ENCODE assay signal across 9 cellular contexts in genomic region chr4:72568959-72569718, GRCh38. TPM values are rescaled to one million over a fixed set of nuclear protein-coding genes. Genes with fewer than 3 reads are reported as not detected.
DNase-seq lines count a peak whose midpoint lies in the region; ATAC-seq and TF ChIP-seq lines count a peak whose summit lies in the region.
"Had no signal": no experiment of that assay in that cellular context is flagged by ENCODE, and none has a peak within 500 bp of the region (broad histone marks: within the 10 kb centered on the region; RNA-seq: fewer than 3 reads in every experiment).

Gene ADAMTS3, minus strand, starts transcription at chr4:72569221. Its CDS starts 459 bp downstream, at chr4:72568762.

- intact Hi-C loops in CD8-positive, alpha-beta T cell (cut with DNase I, micrococcal nuclease), result no loop called here
- intact Hi-C loops in mammary epithelial cell (cut with micrococcal nuclease), result loop anchor here (2.0 kb wide), 1 partner anchor 62 kb away; no protein-coding TSS in a partner anchor

- ATAC-seq in CD8-positive, alpha-beta T cell, result no peak

- BruUV-seq in mammary epithelial cell (replicated peaks; lab: Mats Ljungman, UMichigan), result no TSS peak

- dilution Hi-C loops in mammary epithelial cell (cut with HindIII; ENCODE audit: low sequenced_read_pairs), result loop anchor here (5.0 kb wide), 1 partner anchor 102 kb away; no protein-coding TSS in a partner anchor

- H3K27ac ChIP-seq in CD8-positive, alpha-beta T cell (ENCODE audit: low read depth, low read length), result no peak within 1 kb of the TSS
- H3K27ac ChIP-seq in mammary epithelial cell (ENCODE audit: insufficient read depth, low read depth, low read length) (no peak within 1 kb of the TSS), iPS-20b (ENCODE audit: low read length) (no peak within 1 kb of the TSS)

- WGBS in mammary epithelial cell (ENCODE audit: low coverage, missing lambda C conversion rate), result 8% methylated on average over 21 of the region's 59 CpGs

- POLR2A ChIA-PET in CD8-positive, alpha-beta T cell (lab: Charles Lee), result no interaction called here

- H3K4me1 Mint-ChIP-seq in CD8-positive, alpha-beta T cell (ENCODE audit: low read depth), result peaks cover 17% of the 10 kb centered on the region

- no peaks in the 10 kb centered on the region for H4K20me1 ChIP-seq in mammary epithelial cell (ENCODE audit: insufficient read depth, low read length)

- H3K4me3 ChIP-seq in CD8-positive, alpha-beta T cell (ENCODE audit: low read depth, low read length), result peak within 1 kb of the TSS; percentile 28
- H3K4me3 ChIP-seq in mammary epithelial cell (replicated peaks in 1 of 3; ENCODE audit: insufficient read depth in 1 of 3, low read depth in 2 of 3, low read length in 3 of 3) (peak within 1 kb of the TSS; percentile 55 to 73 (median 60)), iPS-20b (ENCODE audit: low read length) (peak within 1 kb of the TSS; percentile 93), skeletal muscle cell (ENCODE audit: low read depth, low read length) (peak within 1 kb of the TSS; percentile 80)

- no peak within 1 kb of the TSS for H3K27ac Mint-ChIP-seq in CD8-positive, alpha-beta T cell

- in situ Hi-C loops in mammary epithelial cell (cut with MboI; ENCODE audit: low sequenced_read_pairs in 2 of 2), result no loop called here

- no peak for TF ChIP-seq CTCF in CD8-positive, alpha-beta T cell (IDR thresholded peaks at IDR 0.05)
- no peak for TF ChIP-seq CTCF in mammary epithelial cell (conservative IDR thresholded peaks at IDR 0.05 in 1 of 2, IDR thresholded peaks at IDR 0.05 in 1 of 2; ENCODE audit: extremely low read depth in 1 of 2, insufficient read depth in 1 of 2, low read depth in 1 of 2, low read length in 2 of 2)

- H3K4me1 ChIP-seq in CD8-positive, alpha-beta T cell (ENCODE audit: insufficient read depth, low read length), result peaks cover 8% of the 10 kb centered on the region
- H3K4me1 ChIP-seq in mammary epithelial cell (ENCODE audit: insufficient read depth, low read length) (peaks cover 17% of the 10 kb centered on the region), iPS-20b (ENCODE audit: insufficient read depth, low read length) (peaks cover 20% of the 10 kb centered on the region)

- no peaks in the 10 kb centered on the region for H3K36me3 Mint-ChIP-seq in CD8-positive, alpha-beta T cell

- no peaks in the 10 kb centered on the region for H3K9me3 ChIP-seq in CD8-positive, alpha-beta T cell (ENCODE audit: low read length)
- H3K9me3 ChIP-seq in mammary epithelial cell (replicated peaks; ENCODE audit: insufficient read depth, low read length) (no peaks in the 10 kb centered on the region), iPS-20b (ENCODE audit: insufficient read depth, low read depth, low read length) (no peaks in the 10 kb centered on the region)

- peaks cover 50% of the 10 kb centered on the region for H3K27me3 Mint-ChIP-seq in CD8-positive, alpha-beta T cell (ENCODE audit: low read depth)

- peak within 1 kb of the TSS; percentile 99 for H3K4me2 ChIP-seq in mammary epithelial cell (ENCODE audit: insufficient read depth, low read depth, low read length)

- H3K4me3 Mint-ChIP-seq in CD8-positive, alpha-beta T cell, result peak within 1 kb of the TSS; percentile 49

- CTCF ChIA-PET in CD8-positive, alpha-beta T cell (lab: Charles Lee), result no interaction called here
- CTCF ChIA-PET in mammary epithelial cell (lab: Charles Lee; ENCODE audit: low non-redundant PET), result no interaction called here

- H3K27me3 ChIP-seq in CD8-positive, alpha-beta T cell (ENCODE audit: insufficient read depth, low read length), result peaks cover 3% of the 10 kb centered on the region
- no peaks in the 10 kb centered on the region for H3K27me3 ChIP-seq in mammary epithelial cell (ENCODE audit: insufficient read depth, low read length)
- H3K27me3 ChIP-seq in iPS-20b (ENCODE audit: insufficient read depth, low read length), result peaks cover 9% of the 10 kb centered on the region; the same call in 1 of the 2 replicates

- H3K9ac ChIP-seq in mammary epithelial cell (ENCODE audit: insufficient read depth, low read length), result peak within 1 kb of the TSS; percentile 10
- H3K9ac ChIP-seq in iPS-20b (ENCODE audit: low read depth, low read length), result peak within 1 kb of the TSS; percentile 78

- no peaks in the 10 kb centered on the region for H3K9me3 Mint-ChIP-seq in CD8-positive, alpha-beta T cell

- H3K36me3 ChIP-seq in CD8-positive, alpha-beta T cell (ENCODE audit: insufficient read depth, low read length), result no peaks in the 10 kb centered on the region
- H3K36me3 ChIP-seq in mammary epithelial cell (ENCODE audit: insufficient read depth, low read length) (no peaks in the 10 kb centered on the region), iPS-20b (ENCODE audit: insufficient read depth, low read depth, low read length) (no peaks in the 10 kb centered on the region)

- no peak for DNase-seq in CD8-positive, alpha-beta T cell
- peak; percentile 64 for DNase-seq in H4 (ENCODE audit: low spot score)
- DNase-seq in NOMO-1 treated with DMSO at 0.1 percent for 48 hours (lab: John Stamatoyannopoulos, UW; ENCODE audit: unreplicated experiment), result peak; percentile 2
- peak; percentile 49 for DNase-seq in mammary epithelial cell
- DNase-seq in skeletal muscle cell (ENCODE audit: low read depth), result peak; percentile 17
- no peak for DNase-seq in DMS153 (lab: John Stamatoyannopoulos, UW)
- DNase-seq in SW480 (ENCODE audit: low spot score), result no peak

- H2AFZ ChIP-seq in mammary epithelial cell (ENCODE audit: low read depth, low read length), result peak within 1 kb of the TSS; percentile 96

- no peaks in the 10 kb centered on the region for H3K79me2 ChIP-seq in mammary epithelial cell (ENCODE audit: insufficient read depth, low read length)

RNA-seq across cellular contexts. Expression of gene ADAMTS3, which starts in this region (rescaled TPM):
- total RNA-seq in CD8-positive, alpha-beta T cell, result not detected
- 6.4 and 7.6 TPM in 2 replicates for total RNA-seq in H4 (2014; rRNA removed; shearing (Covaris generic))
- 1 to 10 TPM in 1 of 2 donors, under 1 TPM in 1; 0.24 to 2.5 TPM for total RNA-seq in mammary epithelial cell
- polyA plus RNA-seq in mammary epithelial cell, result 0.10 TPM
- not detected for polyA minus RNA-seq in mammary epithelial cell
- total RNA-seq: T-helper 2 cell treated with Interferon-gamma antibody and Interleukin-4, amounts not matched to agents 100 ng/mL and 5 ng/mL, for 36 hours had no signal

Comparison
In these comparisons a context has a peak if more than half of its experiments do, and no peak if none do; other contexts are left out.
1. DNase-seq: peak in H4 (single experiment), NOMO-1 treated with DMSO at 0.1 percent for 48 hours (single experiment), mammary epithelial cell (single experiment) and skeletal muscle cell (single experiment); none in CD8-positive, alpha-beta T cell (0 of 7), DMS153 (single experiment) and SW480 (single experiment).
2. H3K4me3 ChIP-seq: peak in every context shown above with its lines; median percentile 93 in iPS-20b; 80 in skeletal muscle cell; 60 in mammary epithelial cell; 28 in CD8-positive, alpha-beta T cell.